16 cellular contexts compared by ENCODE assay signal in the genomic region with DNA sequence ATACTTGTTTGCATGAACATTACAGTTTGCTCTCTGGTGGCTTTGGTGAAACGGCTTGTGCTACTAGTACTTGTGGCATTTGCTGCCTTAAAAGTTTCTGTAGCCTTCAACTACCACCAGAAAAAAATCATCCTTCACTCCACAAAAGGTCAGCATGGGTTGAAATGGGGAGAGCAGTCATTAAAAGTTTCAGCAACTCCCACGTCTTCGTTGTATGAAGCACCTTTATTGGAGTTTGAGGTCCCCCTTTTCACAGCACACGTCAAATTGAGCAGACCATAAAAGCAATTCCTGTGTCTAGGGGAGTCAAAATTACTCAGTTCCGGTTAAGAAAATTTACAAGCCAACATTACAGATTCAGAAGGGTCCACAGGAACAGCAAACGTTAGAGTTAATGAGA. TPM values are rescaled to one million over a fixed set of nuclear protein-coding genes. Genes with fewer than 3 reads are reported as not detected.
DNase-seq lines count a peak whose midpoint lies in the region; ATAC-seq lines count a peak whose summit lies in the region.
"Had no signal": no experiment of that assay in that cellular context is flagged by ENCODE, and none has a peak within 500 bp of the region (broad histone marks: within the 10 kb centered on the region; RNA-seq: fewer than 3 reads in every experiment).

No MANE protein-coding gene starts in this region.

- DNase-seq in activated CD8-positive, alpha-beta memory T cell treated with anti-CD3 and anti-CD28 coated beads, Interleukin-2, amount 10 ng/mL, durations not matched to agents 7 days and 5 days = no peak
- no peak for DNase-seq in activated CD8-positive, alpha-beta memory T cell treated with anti-CD3 and anti-CD28 coated beads, Interleukin-2, amount 50 U/mL, for 4 hours
- no peak for DNase-seq in NCI-H774 (lab: John Stamatoyannopoulos, UW)
- no peak for DNase-seq in NCI-H345 treated with DMSO at 0.1 percent for 48 hours (lab: John Stamatoyannopoulos, UW; ENCODE audit: unreplicated experiment)
- DNase-seq: C1 segment of cervical spinal cord; Calu3; CD4-positive, alpha-beta memory T cell; COR-L47; DMS53; DMS79 treated with DMSO at 0.1 percent for 48 hours; GF-D8; GM23248; H7; HCEC 1CT had no signal

- H3K27ac Mint-ChIP-seq in activated CD8-positive, alpha-beta memory T cell treated with anti-CD3 and anti-CD28 coated beads, Interleukin-2, amount 10 ng/mL, durations not matched to agents 7 days and 5 days = peak overlapping the region; percentile 74
- H3K27ac Mint-ChIP-seq in activated T-helper 17 cell treated with anti-CD3 and anti-CD28 coated beads, Interleukin-2, amount 50 U/mL, for 72 hours = no peak overlapping the region
- H3K27ac Mint-ChIP-seq: CD4-positive, alpha-beta memory T cell had no signal

- CTCF ChIA-PET in activated CD8-positive, alpha-beta memory T cell treated with anti-CD3 and anti-CD28 coated beads, Interleukin-2, amount 10 ng/mL, durations not matched to agents 7 days and 5 days (lab: Charles Lee) = no interaction called here

- H3K27me3 Mint-ChIP-seq in activated CD8-positive, alpha-beta memory T cell treated with anti-CD3 and anti-CD28 coated beads, Interleukin-2, amount 10 ng/mL, durations not matched to agents 7 days and 5 days = no peaks in the 10 kb centered on the region
- no peaks in the 10 kb centered on the region for H3K27me3 Mint-ChIP-seq in activated T-helper 17 cell treated with anti-CD3 and anti-CD28 coated beads, Interleukin-2, amount 50 U/mL, for 72 hours
- H3K27me3 Mint-ChIP-seq: CD4-positive, alpha-beta memory T cell had no signal

- H3K4me3 Mint-ChIP-seq in activated CD8-positive, alpha-beta memory T cell treated with anti-CD3 and anti-CD28 coated beads, Interleukin-2, amount 10 ng/mL, durations not matched to agents 7 days and 5 days = no peak overlapping the region
- H3K4me3 Mint-ChIP-seq in activated T-helper 17 cell treated with anti-CD3 and anti-CD28 coated beads, Interleukin-2, amount 50 U/mL, for 72 hours = no peak overlapping the region
- H3K4me3 Mint-ChIP-seq: CD4-positive, alpha-beta memory T cell had no signal

- peak; percentile 76 for ATAC-seq in activated CD8-positive, alpha-beta memory T cell treated with anti-CD3 and anti-CD28 coated beads, Interleukin-2, amount 10 ng/mL, durations not matched to agents 7 days and 5 days
- ATAC-seq in GM19328 (IDR thresholded peaks at IDR 0.05; ENCODE audit: unreplicated experiment) = peak; percentile 52
- peak; percentile 55 for ATAC-seq in activated T-helper 17 cell treated with anti-CD3 and anti-CD28 coated beads, Interleukin-2, amount 50 U/mL, for 72 hours (replicated peaks)

- no peaks in the 10 kb centered on the region for H3K9me3 Mint-ChIP-seq in activated CD8-positive, alpha-beta memory T cell treated with anti-CD3 and anti-CD28 coated beads, Interleukin-2, amount 10 ng/mL, durations not matched to agents 7 days and 5 days (ENCODE audit: low read depth)
- H3K9me3 Mint-ChIP-seq in activated T-helper 17 cell treated with anti-CD3 and anti-CD28 coated beads, Interleukin-2, amount 50 U/mL, for 72 hours = no peaks in the 10 kb centered on the region
- H3K9me3 Mint-ChIP-seq: CD4-positive, alpha-beta memory T cell had no signal

- H3K4me1 Mint-ChIP-seq in activated CD8-positive, alpha-beta memory T cell treated with anti-CD3 and anti-CD28 coated beads, Interleukin-2, amount 10 ng/mL, durations not matched to agents 7 days and 5 days = peaks cover 15% of the 10 kb centered on the region
- no peaks in the 10 kb centered on the region for H3K4me1 Mint-ChIP-seq in activated T-helper 17 cell treated with anti-CD3 and anti-CD28 coated beads, Interleukin-2, amount 50 U/mL, for 72 hours
- H3K4me1 Mint-ChIP-seq: CD4-positive, alpha-beta memory T cell had no signal

- H3K36me3 Mint-ChIP-seq in activated CD8-positive, alpha-beta memory T cell treated with anti-CD3 and anti-CD28 coated beads, Interleukin-2, amount 10 ng/mL, durations not matched to agents 7 days and 5 days = peaks cover 29% of the 10 kb centered on the region
- peaks cover 63% of the 10 kb centered on the region for H3K36me3 Mint-ChIP-seq in activated T-helper 17 cell treated with anti-CD3 and anti-CD28 coated beads, Interleukin-2, amount 50 U/mL, for 72 hours (ENCODE audit: low read depth)

RNA-seq across cellular contexts. Expression of a gene that starts 23.0 kb away (rescaled TPM):
- 100 to 1,000 TPM; 125 to 129 TPM for total RNA-seq in activated CD8-positive, alpha-beta memory T cell treated with anti-CD3 and anti-CD28 coated beads, Interleukin-2, amount 10 ng/mL, durations not matched to agents 7 days and 5 days
- 10 to 100 TPM; 59.5 to 86.2 TPM for total RNA-seq in activated T-helper 17 cell treated with anti-CD3 and anti-CD28 coated beads, Interleukin-2, amount 50 U/mL, for 72 hours

RNA-seq across cellular contexts. Expression of a gene that starts 23.6 kb away (rescaled TPM):
- total RNA-seq in activated CD8-positive, alpha-beta memory T cell treated with anti-CD3 and anti-CD28 coated beads, Interleukin-2, amount 10 ng/mL, durations not matched to agents 7 days and 5 days = 10 to 100 TPM; 17.9 to 18.8 TPM
- total RNA-seq in activated T-helper 17 cell treated with anti-CD3 and anti-CD28 coated beads, Interleukin-2, amount 50 U/mL, for 72 hours = 10 to 100 TPM; 12.1 to 17.8 TPM

RNA-seq across cellular contexts. Expression of a gene that starts 45.5 kb away (rescaled TPM):
- 10 to 100 TPM; 59.5 to 61.0 TPM for total RNA-seq in activated CD8-positive, alpha-beta memory T cell treated with anti-CD3 and anti-CD28 coated beads, Interleukin-2, amount 10 ng/mL, durations not matched to agents 7 days and 5 days
- 10 to 100 TPM; 52.1 to 65.9 TPM for total RNA-seq in activated T-helper 17 cell treated with anti-CD3 and anti-CD28 coated beads, Interleukin-2, amount 50 U/mL, for 72 hours
